ENCODE assay signal across 13 cellular contexts in the genomic region with DNA sequence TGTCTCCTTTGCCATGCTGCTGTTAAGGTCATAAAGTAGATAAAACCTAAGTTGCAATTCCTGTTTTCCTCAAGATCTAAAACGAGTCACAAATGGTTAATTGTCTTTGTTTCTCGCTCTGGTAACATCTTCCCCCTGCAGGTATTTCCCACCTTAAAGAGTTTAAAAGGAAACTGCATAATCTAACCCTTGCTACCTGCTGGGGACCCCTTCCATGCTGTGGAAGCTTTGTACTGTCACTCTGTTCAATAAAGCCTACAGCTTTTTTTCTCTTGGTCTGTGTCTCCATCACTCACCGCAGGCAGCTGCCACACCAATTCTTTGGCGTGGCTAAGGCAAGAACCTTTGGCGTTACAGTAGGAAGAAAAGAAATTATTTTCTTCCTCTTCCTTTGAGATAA.
DNase-seq lines count a peak whose midpoint lies in the region; ATAC-seq and TF ChIP-seq lines count a peak whose summit lies in the region.
"Had no signal": no experiment of that assay in that cellular context is flagged by ENCODE, and none has a peak within 500 bp of the region (broad histone marks: within the 10 kb centered on the region; RNA-seq: fewer than 3 reads in every experiment).

No MANE protein-coding gene starts in this region.

- H3K9ac ChIP-seq in GM23248 (peak overlapping the region; percentile 75), fibroblast of lung (ENCODE audit: insufficient read depth, low read length) (peak overlapping the region; percentile 4)

- H3K36me3 Mint-ChIP-seq in activated naive CD8-positive, alpha-beta T cell treated with anti-CD3 and anti-CD28 coated beads for 36 hours = peaks cover 4% of the 10 kb centered on the region
- H3K36me3 Mint-ChIP-seq: immature natural killer cell; stimulated activated naive B cell treated with anti-CD40 and anti-IgM and Interleukin-4, amounts not matched to agents 10 μg/mL and 1 μg/mL and 100 μg/mL, for 72 hours had no signal

- H3K9me3 ChIP-seq in GM23248 (ENCODE audit: low read depth) (no peaks in the 10 kb centered on the region), RWPE2 (ENCODE audit: severe bottlenecking) (no peaks in the 10 kb centered on the region), fibroblast of lung (ENCODE audit: control insufficient read depth, insufficient read depth, low read depth, low read length) (no peaks in the 10 kb centered on the region), neuron (ENCODE audit: low read length) (no peaks in the 10 kb centered on the region)

- peaks cover 40% of the 10 kb centered on the region for H3F3A ChIP-seq in GM23248 (ENCODE audit: insufficient read depth)

- in situ Hi-C loops in GM23248 (cut with MboI) = no loop called here

- DNase-seq in GM23248 (no peak), RWPE2 (ENCODE audit: low spot score) (no peak), fibroblast of lung (ENCODE audit: low read depth in 2 of 2) (no peak), NCI-H1930 (lab: John Stamatoyannopoulos, UW) (no peak)
- DNase-seq in activated naive CD8-positive, alpha-beta T cell treated with anti-CD3 and anti-CD28 coated beads for 36 hours = no peak
- DNase-seq: immature natural killer cell; NCI-H1105 treated with DMSO at 0.1 percent for 48 hours; NCI-H2227 treated with DMSO at 0.1 percent for 48 hours; occipital lobe; stimulated activated naive B cell treated with anti-CD40 and anti-IgM and Interleukin-4, amounts not matched to agents 10 μg/mL and 1 μg/mL and 100 μg/mL, for 72 hours had no signal

- H3K4me3 ChIP-seq in GM23248 (peak overlapping the region; percentile 65), RWPE2 (ENCODE audit: severe bottlenecking) (no peak overlapping the region), fibroblast of lung (replicated peaks in 1 of 4; ENCODE audit: control extremely low read depth in 1 of 4, insufficient read depth in 1 of 4, low read depth in 3 of 4, low read length in 4 of 4) (peak overlapping the region in 2 of 4 experiments; percentile 31 to 37), neuron (ENCODE audit: low read length) (peak overlapping the region; percentile 21)

- H3K27me3 Mint-ChIP-seq in activated naive CD8-positive, alpha-beta T cell treated with anti-CD3 and anti-CD28 coated beads for 36 hours = peaks cover 21% of the 10 kb centered on the region
- H3K27me3 Mint-ChIP-seq: stimulated activated naive B cell treated with anti-CD40 and anti-IgM and Interleukin-4, amounts not matched to agents 10 μg/mL and 1 μg/mL and 100 μg/mL, for 72 hours had no signal

- H3K4me1 ChIP-seq in GM23248 (ENCODE audit: insufficient read depth) = peaks cover 46% of the 10 kb centered on the region
- H3K4me1 ChIP-seq in RWPE2 (ENCODE audit: insufficient read depth, poor library complexity, severe bottlenecking) = peaks cover 48% of the 10 kb centered on the region
- peaks cover 16% of the 10 kb centered on the region for H3K4me1 ChIP-seq in fibroblast of lung (ENCODE audit: control insufficient read depth, extremely low read depth, insufficient read depth, low read length)
- H3K4me1 ChIP-seq in neuron (ENCODE audit: insufficient read depth, low read length) = peaks cover 10% of the 10 kb centered on the region

- H3K79me2 ChIP-seq in GM23248 (ENCODE audit: insufficient read depth) (no peaks in the 10 kb centered on the region), fibroblast of lung (ENCODE audit: control insufficient read depth, insufficient read depth, low read length) (peaks cover 2% of the 10 kb centered on the region)

- H2AFZ ChIP-seq in GM23248 (peak overlapping the region; percentile 63), fibroblast of lung (ENCODE audit: low read length) (no peak overlapping the region), neuron (ENCODE audit: low read depth, low read length) (peak overlapping the region; percentile 86)

- ATAC-seq in RWPE2 (ENCODE audit: low read depth) (no peak), GM21526 (IDR thresholded peaks at IDR 0.05; ENCODE audit: low FRiP score, unreplicated experiment) (no peak), HG02885 (IDR thresholded peaks at IDR 0.05; ENCODE audit: poor library complexity, unreplicated experiment) (no peak)
- ATAC-seq: stimulated activated naive B cell treated with anti-CD40 and anti-IgM and Interleukin-4, amounts not matched to agents 10 μg/mL and 1 μg/mL and 100 μg/mL, for 72 hours had no signal

- no peaks in the 10 kb centered on the region for H3K27me3 ChIP-seq in GM23248 (replicated peaks; ENCODE audit: insufficient read depth)
- H3K27me3 ChIP-seq in RWPE2 (ENCODE audit: insufficient read depth, poor library complexity, severe bottlenecking) = no peaks in the 10 kb centered on the region
- H3K27me3 ChIP-seq in fibroblast of lung (ENCODE audit: control insufficient read depth, insufficient read depth, low read length) = no peaks in the 10 kb centered on the region
- no peaks in the 10 kb centered on the region for H3K27me3 ChIP-seq in neuron (ENCODE audit: insufficient read depth, low read length)

- no peak overlapping the region for H3K4me3 Mint-ChIP-seq in activated naive CD8-positive, alpha-beta T cell treated with anti-CD3 and anti-CD28 coated beads for 36 hours
- H3K4me3 Mint-ChIP-seq: immature natural killer cell; stimulated activated naive B cell treated with anti-CD40 and anti-IgM and Interleukin-4, amounts not matched to agents 10 μg/mL and 1 μg/mL and 100 μg/mL, for 72 hours had no signal

- WGBS in GM23248 (ENCODE audit: low coverage in 1 of 2, low lambda C conversion rate in 2 of 2, missing lambda C conversion rate in 2 of 2), 2 experiments = 37 to 44% methylated on average over 5 of the region's 5 CpGs

- H3K9me2 ChIP-seq in GM23248 (ENCODE audit: insufficient read depth) = no peaks in the 10 kb centered on the region

- no peak overlapping the region for H3K27ac Mint-ChIP-seq in activated naive CD8-positive, alpha-beta T cell treated with anti-CD3 and anti-CD28 coated beads for 36 hours
- H3K27ac Mint-ChIP-seq: immature natural killer cell; stimulated activated naive B cell treated with anti-CD40 and anti-IgM and Interleukin-4, amounts not matched to agents 10 μg/mL and 1 μg/mL and 100 μg/mL, for 72 hours had no signal

- no peaks in the 10 kb centered on the region for H3K36me3 ChIP-seq in GM23248 (ENCODE audit: low read depth)
- no peaks in the 10 kb centered on the region for H3K36me3 ChIP-seq in RWPE2 (ENCODE audit: low read depth)
- H3K36me3 ChIP-seq in fibroblast of lung (ENCODE audit: control insufficient read depth, insufficient read depth, low read length) = no peaks in the 10 kb centered on the region
- no peaks in the 10 kb centered on the region for H3K36me3 ChIP-seq in neuron (ENCODE audit: insufficient read depth, low read length)

- H4K20me1 ChIP-seq in GM23248 (ENCODE audit: insufficient read depth) (no peaks in the 10 kb centered on the region), fibroblast of lung (ENCODE audit: control insufficient read depth, extremely low read depth, insufficient read depth, low read length) (no peaks in the 10 kb centered on the region)

- H3K27ac ChIP-seq in GM23248 (peak overlapping the region; percentile 92), RWPE2 (ENCODE audit: poor library complexity, severe bottlenecking) (peak overlapping the region; percentile 99), fibroblast of lung (ENCODE audit: insufficient read depth, low read length) (peak overlapping the region; percentile 81)

- H3K4me1 Mint-ChIP-seq in activated naive CD8-positive, alpha-beta T cell treated with anti-CD3 and anti-CD28 coated beads for 36 hours = peaks cover 21% of the 10 kb centered on the region
- H3K4me1 Mint-ChIP-seq: immature natural killer cell; stimulated activated naive B cell treated with anti-CD40 and anti-IgM and Interleukin-4, amounts not matched to agents 10 μg/mL and 1 μg/mL and 100 μg/mL, for 72 hours had no signal

- TF ChIP-seq CTCF in RWPE2 (IDR thresholded peaks at IDR 0.05; ENCODE audit: poor library complexity, severe bottlenecking) (no peak), fibroblast of lung (conservative IDR thresholded peaks at IDR 0.05 in 1 of 2, IDR thresholded peaks at IDR 0.05 in 1 of 2; ENCODE audit: low read depth in 1 of 2, low read length in 2 of 2) (no peak)

- H3K9me3 Mint-ChIP-seq in activated naive CD8-positive, alpha-beta T cell treated with anti-CD3 and anti-CD28 coated beads for 36 hours = peaks cover 4% of the 10 kb centered on the region

- H3K4me2 ChIP-seq in GM23248 (ENCODE audit: unreplicated experiment) (peak overlapping the region; percentile 99), fibroblast of lung (ENCODE audit: extremely low read depth, insufficient read depth, low read length) (peak overlapping the region; percentile 15)
